Comparison of ENCODE assay signal across 12 cellular contexts in genomic region chr1:33130297-33130696, GRCh38. TPM values are rescaled to one million over a fixed set of nuclear protein-coding genes. Genes with fewer than 3 reads are reported as not detected.
DNase-seq lines count a peak whose midpoint lies in the region; ATAC-seq, FAIRE-seq and TF ChIP-seq lines count a peak whose summit lies in the region.
"Had no signal": no experiment of that assay in that cellular context is flagged by ENCODE, and none has a peak within 500 bp of the region (broad histone marks: within the 10 kb centered on the region; RNA-seq: fewer than 3 reads in every experiment).

No MANE protein-coding gene starts in this region.

- peaks cover 5% of the 10 kb centered on the region for H3K9me3 Mint-ChIP-seq in stimulated activated naive CD8-positive, alpha-beta T cell treated with anti-CD3 and anti-CD28 coated beads, Interleukin-15, Interleukin-2, amounts not matched to agents 100 ng/mL and 50 ng/mL, for 24 hours

- H3K27me3 Mint-ChIP-seq in T-helper 17 cell, result no peaks in the 10 kb centered on the region
- H3K27me3 Mint-ChIP-seq in stimulated activated naive CD8-positive, alpha-beta T cell treated with anti-CD3 and anti-CD28 coated beads, Interleukin-15, Interleukin-2, amounts not matched to agents 100 ng/mL and 50 ng/mL, for 24 hours, result no peaks in the 10 kb centered on the region

- H3K4me2 ChIP-seq in OCI-LY7 (ENCODE audit: low read length), result no peak overlapping the region

- H3K27ac ChIP-seq in kidney (ENCODE audit: low read depth in 2 of 2, low read length in 2 of 2) (no peak overlapping the region), OCI-LY7 (ENCODE audit: low read depth, low read length, poor library complexity, severe bottlenecking) (no peak overlapping the region)
- H3K27ac ChIP-seq: BLaER1 treated with 17β-estradiol and CSF1 and Interleukin-3, amounts not matched to agents 10 nM and 100 nM had no signal

- H2AFZ ChIP-seq in OCI-LY7 (ENCODE audit: low read length), result no peak overlapping the region

- FAIRE-seq in kidney (lab: Jason Lieb, UNC), result no peak

- no peaks in the 10 kb centered on the region for H3K9me2 ChIP-seq in OCI-LY7 (ENCODE audit: insufficient read depth, low read length)

- H3K9me3 ChIP-seq in T-helper 17 cell (ENCODE audit: control insufficient read depth, low read length, poor library complexity, severe bottlenecking), result no peaks in the 10 kb centered on the region
- no peaks in the 10 kb centered on the region for H3K9me3 ChIP-seq in kidney (ENCODE audit: control insufficient read depth in 1 of 2, low read length in 2 of 2)
- no peaks in the 10 kb centered on the region for H3K9me3 ChIP-seq in OCI-LY7 (ENCODE audit: low read length)

- H3K9ac ChIP-seq in kidney (ENCODE audit: low read length in 2 of 2), result no peak overlapping the region
- H3K9ac ChIP-seq: BLaER1 treated with 17β-estradiol and CSF1 and Interleukin-3, amounts not matched to agents 10 nM and 100 nM had no signal

- H3K4me1 ChIP-seq in kidney (ENCODE audit: control insufficient read depth in 1 of 2, insufficient read depth in 1 of 2, low read depth in 1 of 2, low read length in 2 of 2) (peaks cover 5 to 18% of the 10 kb centered on the region in 2 donors), OCI-LY7 (ENCODE audit: insufficient read depth, low read length, poor library complexity, severe bottlenecking) (peaks cover 24% of the 10 kb centered on the region)

- H3K36me3 Mint-ChIP-seq in T-helper 17 cell (ENCODE audit: low read depth), result peaks cover 6% of the 10 kb centered on the region
- peaks cover 15% of the 10 kb centered on the region for H3K36me3 Mint-ChIP-seq in stimulated activated naive CD8-positive, alpha-beta T cell treated with anti-CD3 and anti-CD28 coated beads, Interleukin-15, Interleukin-2, amounts not matched to agents 100 ng/mL and 50 ng/mL, for 24 hours (ENCODE audit: low read depth)

- POLR2A ChIA-PET in OCI-LY7 (lab: Charles Lee), result no interaction called here

- CTCF ChIA-PET in OCI-LY7 (lab: Charles Lee; ENCODE audit: unreplicated experiment), result no interaction called here

- no peak overlapping the region for H3K4me3 Mint-ChIP-seq in T-helper 17 cell
- H3K4me3 Mint-ChIP-seq in stimulated activated naive CD8-positive, alpha-beta T cell treated with anti-CD3 and anti-CD28 coated beads, Interleukin-15, Interleukin-2, amounts not matched to agents 100 ng/mL and 50 ng/mL, for 24 hours, result no peak overlapping the region

- H3K4me3 ChIP-seq in kidney (ENCODE audit: low read length in 2 of 2), result no peak overlapping the region
- no peak overlapping the region for H3K4me3 ChIP-seq in OCI-LY7 (ENCODE audit: low read depth, low read length, poor library complexity, severe bottlenecking)
- H3K4me3 ChIP-seq: BLaER1 treated with 17β-estradiol and CSF1 and Interleukin-3, amounts not matched to agents 10 nM and 100 nM had no signal

- ATAC-seq in T-helper 17 cell (no peak), esophagus mucosa (peak; percentile 48), HG02852 (IDR thresholded peaks at IDR 0.05; ENCODE audit: unreplicated experiment) (no peak)

- H3K79me2 ChIP-seq in OCI-LY7 (ENCODE audit: insufficient read depth, low read depth, low read length), result peaks cover 4% of the 10 kb centered on the region; the same call in 1 of the 2 replicates

- intact Hi-C loops in kidney (cut with DNase I), result no loop called here
- intact Hi-C loops in OCI-LY7 (cut with micrococcal nuclease; ENCODE audit: unreplicated experiment), result no loop called here

- H3K4me1 Mint-ChIP-seq in T-helper 17 cell, result peaks cover 44% of the 10 kb centered on the region
- H3K4me1 Mint-ChIP-seq in stimulated activated naive CD8-positive, alpha-beta T cell treated with anti-CD3 and anti-CD28 coated beads, Interleukin-15, Interleukin-2, amounts not matched to agents 100 ng/mL and 50 ng/mL, for 24 hours (ENCODE audit: low read depth), result peaks cover 43% of the 10 kb centered on the region

- no TSS peak for BruUV-seq in OCI-LY7 (replicated peaks; lab: Mats Ljungman, UMichigan)

- H3K27ac Mint-ChIP-seq in T-helper 17 cell, result peak overlapping the region; percentile 96
- peak overlapping the region; percentile 7 for H3K27ac Mint-ChIP-seq in stimulated activated naive CD8-positive, alpha-beta T cell treated with anti-CD3 and anti-CD28 coated beads, Interleukin-15, Interleukin-2, amounts not matched to agents 100 ng/mL and 50 ng/mL, for 24 hours

- H4K20me1 ChIP-seq in OCI-LY7 (ENCODE audit: insufficient read depth, low read length), result no peaks in the 10 kb centered on the region
- H4K20me1 ChIP-seq: BLaER1 treated with 17β-estradiol and CSF1 and Interleukin-3, amounts not matched to agents 10 nM and 100 nM had no signal

- H3K36me3 ChIP-seq in kidney (ENCODE audit: control insufficient read depth in 1 of 2, insufficient read depth in 2 of 2, low read length in 2 of 2) (no peaks in the 10 kb centered on the region), OCI-LY7 (ENCODE audit: insufficient read depth, low read length) (no peaks in the 10 kb centered on the region)

- no peak for TF ChIP-seq CTCF in kidney (IDR thresholded peaks at IDR 0.05; ENCODE audit: borderline replicate concordance, extremely low read depth, insufficient read depth)
- TF ChIP-seq CTCF in OCI-LY7 (conservative IDR thresholded peaks at IDR 0.05; ENCODE audit: low read length), result no peak

- DNase-seq in activated naive CD4-positive, alpha-beta T cell treated with Interleukin-2 at 50 U/mL for 16 hours, result peak; percentile 39
- no peak for DNase-seq in activated naive CD4-positive, alpha-beta T cell treated with anti-CD3 and anti-CD28 coated beads, Interleukin-2, amount 50 U/mL, for 16 hours
- no peak for DNase-seq in T-helper 17 cell
- DNase-seq in kidney, result no peak
- no peak for DNase-seq in OCI-LY7 (ENCODE audit: low spot score)
- DNase-seq: effector CD8-positive, alpha-beta T cell; NCI-H1930; nucleus accumbens had no signal

RNA-seq across cellular contexts. Expression of gene AZIN2, which starts 49.3 kb away (rescaled TPM):
- total RNA-seq in T-helper 17 cell (1 to 10 TPM; 6.3 to 8.6 TPM), esophagus mucosa (1.4 TPM), kidney (4.9 TPM), OCI-LY7 (2022) (0.27 and 0.94 TPM in 2 replicates)
- 7.5 TPM for polyA plus RNA-seq in kidney (ENCODE audit: insufficient read depth, low read depth, low replicate concordance)
- 0.63 and 1.3 TPM in 2 replicates for total RNA-seq in OCI-LY7 (2014; rRNA removed; shearing (Covaris generic))

RNA-seq across cellular contexts. Expression of gene TRIM62, which starts 51.5 kb away (rescaled TPM):
- total RNA-seq in T-helper 17 cell, result 10 to 100 TPM; 29.4 to 32.7 TPM
- total RNA-seq in esophagus mucosa, result 3.9 TPM
- 6.2 TPM for total RNA-seq in kidney
- polyA plus RNA-seq in kidney (ENCODE audit: insufficient read depth, low read depth, low replicate concordance), result 3.2 TPM
- total RNA-seq in OCI-LY7 (2014; rRNA removed; shearing (Covaris generic)), result 2.0 and 2.4 TPM in 2 replicates
- 8.4 and 8.8 TPM in 2 replicates for total RNA-seq in OCI-LY7 (2022)
